ENCODE assay signal across 9 cellular contexts in the genomic region with DNA sequence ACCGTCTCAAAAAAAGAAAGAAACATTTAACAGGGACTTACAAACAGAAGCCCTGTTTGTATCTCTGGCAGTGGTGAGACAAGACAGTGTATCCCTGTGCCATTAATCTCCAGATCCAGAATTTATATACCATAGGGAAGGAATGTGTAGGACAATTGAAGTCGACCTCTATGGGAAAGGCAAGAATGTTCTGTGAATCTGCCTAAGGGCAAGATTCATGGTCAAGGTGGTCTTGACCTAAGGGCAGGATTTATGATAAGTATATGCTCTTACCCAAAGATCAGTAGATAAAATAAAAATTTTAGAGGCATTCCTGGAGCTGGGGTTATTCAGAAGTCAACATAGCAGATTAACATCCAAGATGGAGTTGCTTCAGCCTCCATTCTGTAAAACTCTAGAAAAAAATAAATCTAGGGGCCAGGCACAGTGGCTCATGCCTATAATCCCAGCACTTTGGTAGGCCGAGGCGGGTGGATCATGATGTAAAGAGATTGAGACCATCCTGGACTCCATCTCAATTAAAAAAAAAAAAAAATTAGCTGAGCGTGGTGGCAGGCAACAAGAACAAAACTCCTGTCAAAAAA. TPM values are rescaled to one million over a fixed set of nuclear protein-coding genes. Genes with fewer than 3 reads are reported as not detected.
"Had no signal": no experiment of that assay in that cellular context is flagged by ENCODE, and none has a peak within 500 bp of the region (broad histone marks: within the 10 kb centered on the region; RNA-seq: fewer than 3 reads in every experiment).

No MANE protein-coding gene starts in this region.

- ATAC-seq: GM23338, HCT116 had no signal

- H2AFZ ChIP-seq: GM23338 had no signal

- FAIRE-seq: H1, H54, HTR-8/SVneo had no signal

- H3K36me3 ChIP-seq: HAP-1 had no signal

- H3K27ac Mint-ChIP-seq: GM23338 had no signal

- H3K4me1 Mint-ChIP-seq: GM23338 had no signal

- H3K4me2 ChIP-seq: GM23338 had no signal

- H3K4me3 ChIP-seq: GM23338, HAP-1 had no signal

- H3K9me3 Mint-ChIP-seq: GM23338 had no signal

- DNase-seq: IMR-90, KBM-7 had no signal

- H3K4me3 Mint-ChIP-seq: GM23338 had no signal

RNA-seq across cellular contexts. Expression of gene SP7, which starts 22.8 kb away (rescaled TPM):
- total RNA-seq: HT-29, IMR-90 had no signal
- polyA plus RNA-seq: GM23338, IMR-90 had no signal
